Comparison of ENCODE assay signal across 1 cellular context in the genomic region with DNA sequence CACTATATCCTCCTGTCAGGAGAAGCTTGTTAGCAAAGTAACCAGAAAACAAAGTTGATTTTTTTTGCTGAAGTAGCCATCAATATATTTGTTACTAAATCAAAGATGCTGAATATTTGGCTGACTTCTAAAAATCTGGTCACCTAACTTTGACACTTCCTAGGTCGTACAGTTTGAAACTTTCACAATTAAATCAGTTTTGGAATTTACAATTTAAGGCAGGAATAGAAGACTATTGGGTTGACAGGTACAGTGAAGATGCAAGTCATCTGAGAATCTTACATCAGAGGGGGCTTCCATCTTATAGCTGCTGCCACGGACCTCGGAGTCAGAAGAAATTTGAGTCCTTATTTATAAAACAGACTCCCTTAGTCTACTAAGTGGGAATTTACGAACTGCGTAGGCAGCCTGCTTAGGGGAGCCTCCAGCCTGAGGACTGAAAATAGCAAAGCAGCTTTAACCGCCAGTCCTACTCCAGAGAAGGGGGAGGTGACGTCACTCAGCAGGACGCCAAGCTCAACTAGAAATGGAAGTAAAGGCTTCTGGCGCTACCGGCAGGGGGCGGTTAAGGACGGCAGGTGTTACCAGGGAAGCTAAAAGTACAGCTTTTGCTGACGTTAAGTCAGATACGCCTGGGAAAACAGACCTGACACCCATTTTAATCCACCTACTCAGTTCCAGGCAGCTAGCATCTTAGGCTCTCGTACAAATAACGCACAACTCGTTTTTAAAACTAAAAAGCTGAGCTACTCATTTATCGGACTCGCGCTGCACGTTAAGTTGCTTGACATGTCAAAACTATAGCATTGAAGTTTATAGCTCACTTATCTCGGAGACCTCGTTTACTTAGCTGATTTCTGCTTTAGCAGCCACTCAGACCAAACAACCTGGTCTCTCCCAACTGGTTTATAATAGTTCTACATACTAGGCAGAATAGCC.
TF ChIP-seq lines count a peak whose summit lies in the region.

No MANE protein-coding gene starts in this region.

TF ChIP-seq in K562, 482 proteins besides CTCF, POLR2A, EP300 and RAD21 (continued from another document and continues in another):
- TF ChIP-seq ZFP36 (IDR thresholded peaks at IDR 0.05; ENCODE audit: low read depth, low read length, partially characterized antibody): peak; percentile 49
- TF ChIP-seq ZNF707 (CRISPR knock-in tag; conservative IDR thresholded peaks at IDR 0.05): no peak; the same call in none of the 2 replicates
- TF ChIP-seq PHF8 (IDR thresholded peaks at IDR 0.05; ENCODE audit: borderline replicate concordance, low read length): no peak
- TF ChIP-seq TAF15 (IDR thresholded peaks at IDR 0.05; ENCODE audit: low read depth, low read length): no peak
- TF ChIP-seq GTF2A2 (tag; IDR thresholded peaks at IDR 0.05): no peak; the same call in 1 of the 2 replicates
- 0 out of 2 replicates have a peak, but pooled peaks have one; percentile 5 for TF ChIP-seq DDX20 (tag; IDR thresholded peaks at IDR 0.05; ENCODE audit: low read depth)
- peak; percentile 85 for TF ChIP-seq MTA3 (IDR thresholded peaks at IDR 0.05; ENCODE audit: borderline replicate concordance)
- no peak for TF ChIP-seq ZNF133 (CRISPR knock-in tag; IDR thresholded peaks at IDR 0.05)
- TF ChIP-seq, protein P1, sequence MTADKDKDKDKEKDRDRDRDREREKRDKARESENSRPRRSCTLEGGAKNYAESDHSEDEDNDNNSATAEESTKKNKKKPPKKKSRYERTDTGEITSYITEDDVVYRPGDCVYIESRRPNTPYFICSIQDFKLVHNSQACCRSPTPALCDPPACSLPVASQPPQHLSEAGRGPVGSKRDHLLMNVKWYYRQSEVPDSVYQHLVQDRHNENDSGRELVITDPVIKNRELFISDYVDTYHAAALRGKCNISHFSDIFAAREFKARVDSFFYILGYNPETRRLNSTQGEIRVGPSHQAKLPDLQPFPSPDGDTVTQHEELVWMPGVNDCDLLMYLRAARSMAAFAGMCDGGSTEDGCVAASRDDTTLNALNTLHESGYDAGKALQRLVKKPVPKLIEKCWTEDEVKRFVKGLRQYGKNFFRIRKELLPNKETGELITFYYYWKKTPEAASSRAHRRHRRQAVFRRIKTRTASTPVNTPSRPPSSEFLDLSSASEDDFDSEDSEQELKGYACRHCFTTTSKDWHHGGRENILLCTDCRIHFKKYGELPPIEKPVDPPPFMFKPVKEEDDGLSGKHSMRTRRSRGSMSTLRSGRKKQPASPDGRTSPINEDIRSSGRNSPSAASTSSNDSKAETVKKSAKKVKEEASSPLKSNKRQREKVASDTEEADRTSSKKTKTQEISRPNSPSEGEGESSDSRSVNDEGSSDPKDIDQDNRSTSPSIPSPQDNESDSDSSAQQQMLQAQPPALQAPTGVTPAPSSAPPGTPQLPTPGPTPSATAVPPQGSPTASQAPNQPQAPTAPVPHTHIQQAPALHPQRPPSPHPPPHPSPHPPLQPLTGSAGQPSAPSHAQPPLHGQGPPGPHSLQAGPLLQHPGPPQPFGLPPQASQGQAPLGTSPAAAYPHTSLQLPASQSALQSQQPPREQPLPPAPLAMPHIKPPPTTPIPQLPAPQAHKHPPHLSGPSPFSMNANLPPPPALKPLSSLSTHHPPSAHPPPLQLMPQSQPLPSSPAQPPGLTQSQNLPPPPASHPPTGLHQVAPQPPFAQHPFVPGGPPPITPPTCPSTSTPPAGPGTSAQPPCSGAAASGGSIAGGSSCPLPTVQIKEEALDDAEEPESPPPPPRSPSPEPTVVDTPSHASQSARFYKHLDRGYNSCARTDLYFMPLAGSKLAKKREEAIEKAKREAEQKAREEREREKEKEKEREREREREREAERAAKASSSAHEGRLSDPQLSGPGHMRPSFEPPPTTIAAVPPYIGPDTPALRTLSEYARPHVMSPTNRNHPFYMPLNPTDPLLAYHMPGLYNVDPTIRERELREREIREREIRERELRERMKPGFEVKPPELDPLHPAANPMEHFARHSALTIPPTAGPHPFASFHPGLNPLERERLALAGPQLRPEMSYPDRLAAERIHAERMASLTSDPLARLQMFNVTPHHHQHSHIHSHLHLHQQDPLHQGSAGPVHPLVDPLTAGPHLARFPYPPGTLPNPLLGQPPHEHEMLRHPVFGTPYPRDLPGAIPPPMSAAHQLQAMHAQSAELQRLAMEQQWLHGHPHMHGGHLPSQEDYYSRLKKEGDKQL (CRISPR knock-in tag; IDR thresholded peaks at IDR 0.05; ENCODE audit: borderline replicate concordance): peak; percentile 86; the same call in 1 of the 2 replicates
- TF ChIP-seq PHB (CRISPR knock-in tag; IDR thresholded peaks at IDR 0.05): peak; percentile 93; the same call in 1 of the 2 replicates
- no peak for TF ChIP-seq SIN3B (IDR thresholded peaks at IDR 0.05; ENCODE audit: low read depth)
- TF ChIP-seq, protein P2, sequence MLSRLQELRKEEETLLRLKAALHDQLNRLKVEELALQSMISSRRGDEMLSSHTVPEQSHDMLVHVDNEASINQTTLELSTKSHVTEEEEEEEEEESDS (CRISPR knock-in tag; IDR thresholded peaks at IDR 0.05): no peak
- no peak for TF ChIP-seq RBM39 (optimal IDR thresholded peaks at IDR 0.05; ENCODE audit: low read depth, low read length)
- TF ChIP-seq ETV5 (CRISPR knock-in tag; IDR thresholded peaks at IDR 0.05; ENCODE audit: low read depth): no peak
- TF ChIP-seq ZKSCAN3 (CRISPR knock-in tag; IDR thresholded peaks at IDR 0.05): no peak
- no peak for TF ChIP-seq DACH1 (IDR thresholded peaks at IDR 0.05; ENCODE audit: partially characterized antibody)
- no peak; the same call in 1 of the 2 replicates for TF ChIP-seq EGR1 (conservative IDR thresholded peaks at IDR 0.05)
- TF ChIP-seq, protein P3, sequence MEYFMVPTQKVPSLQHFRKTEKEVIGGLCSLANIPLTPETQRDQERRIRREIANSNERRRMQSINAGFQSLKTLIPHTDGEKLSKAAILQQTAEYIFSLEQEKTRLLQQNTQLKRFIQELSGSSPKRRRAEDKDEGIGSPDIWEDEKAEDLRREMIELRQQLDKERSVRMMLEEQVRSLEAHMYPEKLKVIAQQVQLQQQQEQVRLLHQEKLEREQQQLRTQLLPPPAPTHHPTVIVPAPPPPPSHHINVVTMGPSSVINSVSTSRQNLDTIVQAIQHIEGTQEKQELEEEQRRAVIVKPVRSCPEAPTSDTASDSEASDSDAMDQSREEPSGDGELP (CRISPR knock-in tag; IDR thresholded peaks at IDR 0.05; ENCODE audit: borderline replicate concordance): peak; percentile 80
- TF ChIP-seq POLR3A (IDR thresholded peaks at IDR 0.05; ENCODE audit: borderline replicate concordance, extremely low read depth, insufficient read depth, insufficient read length): no peak
- TF ChIP-seq, protein P4, sequence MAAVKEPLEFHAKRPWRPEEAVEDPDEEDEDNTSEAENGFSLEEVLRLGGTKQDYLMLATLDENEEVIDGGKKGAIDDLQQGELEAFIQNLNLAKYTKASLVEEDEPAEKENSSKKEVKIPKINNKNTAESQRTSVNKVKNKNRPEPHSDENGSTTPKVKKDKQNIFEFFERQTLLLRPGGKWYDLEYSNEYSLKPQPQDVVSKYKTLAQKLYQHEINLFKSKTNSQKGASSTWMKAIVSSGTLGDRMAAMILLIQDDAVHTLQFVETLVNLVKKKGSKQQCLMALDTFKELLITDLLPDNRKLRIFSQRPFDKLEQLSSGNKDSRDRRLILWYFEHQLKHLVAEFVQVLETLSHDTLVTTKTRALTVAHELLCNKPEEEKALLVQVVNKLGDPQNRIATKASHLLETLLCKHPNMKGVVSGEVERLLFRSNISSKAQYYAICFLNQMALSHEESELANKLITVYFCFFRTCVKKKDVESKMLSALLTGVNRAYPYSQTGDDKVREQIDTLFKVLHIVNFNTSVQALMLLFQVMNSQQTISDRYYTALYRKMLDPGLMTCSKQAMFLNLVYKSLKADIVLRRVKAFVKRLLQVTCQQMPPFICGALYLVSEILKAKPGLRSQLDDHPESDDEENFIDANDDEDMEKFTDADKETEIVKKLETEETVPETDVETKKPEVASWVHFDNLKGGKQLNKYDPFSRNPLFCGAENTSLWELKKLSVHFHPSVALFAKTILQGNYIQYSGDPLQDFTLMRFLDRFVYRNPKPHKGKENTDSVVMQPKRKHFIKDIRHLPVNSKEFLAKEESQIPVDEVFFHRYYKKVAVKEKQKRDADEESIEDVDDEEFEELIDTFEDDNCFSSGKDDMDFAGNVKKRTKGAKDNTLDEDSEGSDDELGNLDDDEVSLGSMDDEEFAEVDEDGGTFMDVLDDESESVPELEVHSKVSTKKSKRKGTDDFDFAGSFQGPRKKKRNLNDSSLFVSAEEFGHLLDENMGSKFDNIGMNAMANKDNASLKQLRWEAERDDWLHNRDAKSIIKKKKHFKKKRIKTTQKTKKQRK (IDR thresholded peaks at IDR 0.05; ENCODE audit: borderline replicate concordance, low read depth, low read length): no peak
- TF ChIP-seq, protein P5, sequence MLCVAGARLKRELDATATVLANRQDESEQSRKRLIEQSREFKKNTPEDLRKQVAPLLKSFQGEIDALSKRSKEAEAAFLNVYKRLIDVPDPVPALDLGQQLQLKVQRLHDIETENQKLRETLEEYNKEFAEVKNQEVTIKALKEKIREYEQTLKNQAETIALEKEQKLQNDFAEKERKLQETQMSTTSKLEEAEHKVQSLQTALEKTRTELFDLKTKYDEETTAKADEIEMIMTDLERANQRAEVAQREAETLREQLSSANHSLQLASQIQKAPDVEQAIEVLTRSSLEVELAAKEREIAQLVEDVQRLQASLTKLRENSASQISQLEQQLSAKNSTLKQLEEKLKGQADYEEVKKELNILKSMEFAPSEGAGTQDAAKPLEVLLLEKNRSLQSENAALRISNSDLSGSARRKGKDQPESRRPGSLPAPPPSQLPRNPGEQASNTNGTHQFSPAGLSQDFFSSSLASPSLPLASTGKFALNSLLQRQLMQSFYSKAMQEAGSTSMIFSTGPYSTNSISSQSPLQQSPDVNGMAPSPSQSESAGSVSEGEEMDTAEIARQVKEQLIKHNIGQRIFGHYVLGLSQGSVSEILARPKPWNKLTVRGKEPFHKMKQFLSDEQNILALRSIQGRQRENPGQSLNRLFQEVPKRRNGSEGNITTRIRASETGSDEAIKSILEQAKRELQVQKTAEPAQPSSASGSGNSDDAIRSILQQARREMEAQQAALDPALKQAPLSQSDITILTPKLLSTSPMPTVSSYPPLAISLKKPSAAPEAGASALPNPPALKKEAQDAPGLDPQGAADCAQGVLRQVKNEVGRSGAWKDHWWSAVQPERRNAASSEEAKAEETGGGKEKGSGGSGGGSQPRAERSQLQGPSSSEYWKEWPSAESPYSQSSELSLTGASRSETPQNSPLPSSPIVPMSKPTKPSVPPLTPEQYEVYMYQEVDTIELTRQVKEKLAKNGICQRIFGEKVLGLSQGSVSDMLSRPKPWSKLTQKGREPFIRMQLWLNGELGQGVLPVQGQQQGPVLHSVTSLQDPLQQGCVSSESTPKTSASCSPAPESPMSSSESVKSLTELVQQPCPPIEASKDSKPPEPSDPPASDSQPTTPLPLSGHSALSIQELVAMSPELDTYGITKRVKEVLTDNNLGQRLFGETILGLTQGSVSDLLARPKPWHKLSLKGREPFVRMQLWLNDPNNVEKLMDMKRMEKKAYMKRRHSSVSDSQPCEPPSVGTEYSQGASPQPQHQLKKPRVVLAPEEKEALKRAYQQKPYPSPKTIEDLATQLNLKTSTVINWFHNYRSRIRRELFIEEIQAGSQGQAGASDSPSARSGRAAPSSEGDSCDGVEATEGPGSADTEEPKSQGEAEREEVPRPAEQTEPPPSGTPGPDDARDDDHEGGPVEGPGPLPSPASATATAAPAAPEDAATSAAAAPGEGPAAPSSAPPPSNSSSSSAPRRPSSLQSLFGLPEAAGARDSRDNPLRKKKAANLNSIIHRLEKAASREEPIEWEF (CRISPR knock-in tag; IDR thresholded peaks at IDR 0.05): no peak
- TF ChIP-seq, protein P6, sequence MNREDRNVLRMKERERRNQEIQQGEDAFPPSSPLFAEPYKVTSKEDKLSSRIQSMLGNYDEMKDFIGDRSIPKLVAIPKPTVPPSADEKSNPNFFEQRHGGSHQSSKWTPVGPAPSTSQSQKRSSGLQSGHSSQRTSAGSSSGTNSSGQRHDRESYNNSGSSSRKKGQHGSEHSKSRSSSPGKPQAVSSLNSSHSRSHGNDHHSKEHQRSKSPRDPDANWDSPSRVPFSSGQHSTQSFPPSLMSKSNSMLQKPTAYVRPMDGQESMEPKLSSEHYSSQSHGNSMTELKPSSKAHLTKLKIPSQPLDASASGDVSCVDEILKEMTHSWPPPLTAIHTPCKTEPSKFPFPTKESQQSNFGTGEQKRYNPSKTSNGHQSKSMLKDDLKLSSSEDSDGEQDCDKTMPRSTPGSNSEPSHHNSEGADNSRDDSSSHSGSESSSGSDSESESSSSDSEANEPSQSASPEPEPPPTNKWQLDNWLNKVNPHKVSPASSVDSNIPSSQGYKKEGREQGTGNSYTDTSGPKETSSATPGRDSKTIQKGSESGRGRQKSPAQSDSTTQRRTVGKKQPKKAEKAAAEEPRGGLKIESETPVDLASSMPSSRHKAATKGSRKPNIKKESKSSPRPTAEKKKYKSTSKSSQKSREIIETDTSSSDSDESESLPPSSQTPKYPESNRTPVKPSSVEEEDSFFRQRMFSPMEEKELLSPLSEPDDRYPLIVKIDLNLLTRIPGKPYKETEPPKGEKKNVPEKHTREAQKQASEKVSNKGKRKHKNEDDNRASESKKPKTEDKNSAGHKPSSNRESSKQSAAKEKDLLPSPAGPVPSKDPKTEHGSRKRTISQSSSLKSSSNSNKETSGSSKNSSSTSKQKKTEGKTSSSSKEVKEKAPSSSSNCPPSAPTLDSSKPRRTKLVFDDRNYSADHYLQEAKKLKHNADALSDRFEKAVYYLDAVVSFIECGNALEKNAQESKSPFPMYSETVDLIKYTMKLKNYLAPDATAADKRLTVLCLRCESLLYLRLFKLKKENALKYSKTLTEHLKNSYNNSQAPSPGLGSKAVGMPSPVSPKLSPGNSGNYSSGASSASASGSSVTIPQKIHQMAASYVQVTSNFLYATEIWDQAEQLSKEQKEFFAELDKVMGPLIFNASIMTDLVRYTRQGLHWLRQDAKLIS (CRISPR knock-in tag; IDR thresholded peaks at IDR 0.05): no peak; the same call in none of the 2 replicates
- TF ChIP-seq, protein P7, sequence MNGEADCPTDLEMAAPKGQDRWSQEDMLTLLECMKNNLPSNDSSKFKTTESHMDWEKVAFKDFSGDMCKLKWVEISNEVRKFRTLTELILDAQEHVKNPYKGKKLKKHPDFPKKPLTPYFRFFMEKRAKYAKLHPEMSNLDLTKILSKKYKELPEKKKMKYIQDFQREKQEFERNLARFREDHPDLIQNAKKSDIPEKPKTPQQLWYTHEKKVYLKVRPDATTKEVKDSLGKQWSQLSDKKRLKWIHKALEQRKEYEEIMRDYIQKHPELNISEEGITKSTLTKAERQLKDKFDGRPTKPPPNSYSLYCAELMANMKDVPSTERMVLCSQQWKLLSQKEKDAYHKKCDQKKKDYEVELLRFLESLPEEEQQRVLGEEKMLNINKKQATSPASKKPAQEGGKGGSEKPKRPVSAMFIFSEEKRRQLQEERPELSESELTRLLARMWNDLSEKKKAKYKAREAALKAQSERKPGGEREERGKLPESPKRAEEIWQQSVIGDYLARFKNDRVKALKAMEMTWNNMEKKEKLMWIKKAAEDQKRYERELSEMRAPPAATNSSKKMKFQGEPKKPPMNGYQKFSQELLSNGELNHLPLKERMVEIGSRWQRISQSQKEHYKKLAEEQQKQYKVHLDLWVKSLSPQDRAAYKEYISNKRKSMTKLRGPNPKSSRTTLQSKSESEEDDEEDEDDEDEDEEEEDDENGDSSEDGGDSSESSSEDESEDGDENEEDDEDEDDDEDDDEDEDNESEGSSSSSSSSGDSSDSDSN (IDR thresholded peaks at IDR 0.05; ENCODE audit: borderline replicate concordance in 1 of 2, low read depth in 2 of 2, low read length in 2 of 2): no peak
- TF ChIP-seq PHF20 (IDR thresholded peaks at IDR 0.05; ENCODE audit: partially characterized antibody): no peak
- no peak for TF ChIP-seq NUFIP1 (IDR thresholded peaks at IDR 0.05; ENCODE audit: partially characterized antibody)
- no peak for TF ChIP-seq TEAD2 (tag; IDR thresholded peaks at IDR 0.05)
- TF ChIP-seq NR3C1 (CRISPR knock-in tag; IDR thresholded peaks at IDR 0.05): no peak
- no peak for TF ChIP-seq TFAM (CRISPR knock-in tag; conservative IDR thresholded peaks at IDR 0.05)
- TF ChIP-seq ZNF134 (CRISPR knock-in tag; conservative IDR thresholded peaks at IDR 0.05): peak; percentile 7; the same call in 1 of the 2 replicates
- TF ChIP-seq JUNB (CRISPR knock-in tag; conservative IDR thresholded peaks at IDR 0.05): peak; percentile 86
- TF ChIP-seq ZNF644 (tag; IDR thresholded peaks at IDR 0.05; ENCODE audit: low read depth): no peak; the same call in 1 of the 2 replicates
